ENCODE assay signal across 1 cellular context in the genomic region with DNA sequence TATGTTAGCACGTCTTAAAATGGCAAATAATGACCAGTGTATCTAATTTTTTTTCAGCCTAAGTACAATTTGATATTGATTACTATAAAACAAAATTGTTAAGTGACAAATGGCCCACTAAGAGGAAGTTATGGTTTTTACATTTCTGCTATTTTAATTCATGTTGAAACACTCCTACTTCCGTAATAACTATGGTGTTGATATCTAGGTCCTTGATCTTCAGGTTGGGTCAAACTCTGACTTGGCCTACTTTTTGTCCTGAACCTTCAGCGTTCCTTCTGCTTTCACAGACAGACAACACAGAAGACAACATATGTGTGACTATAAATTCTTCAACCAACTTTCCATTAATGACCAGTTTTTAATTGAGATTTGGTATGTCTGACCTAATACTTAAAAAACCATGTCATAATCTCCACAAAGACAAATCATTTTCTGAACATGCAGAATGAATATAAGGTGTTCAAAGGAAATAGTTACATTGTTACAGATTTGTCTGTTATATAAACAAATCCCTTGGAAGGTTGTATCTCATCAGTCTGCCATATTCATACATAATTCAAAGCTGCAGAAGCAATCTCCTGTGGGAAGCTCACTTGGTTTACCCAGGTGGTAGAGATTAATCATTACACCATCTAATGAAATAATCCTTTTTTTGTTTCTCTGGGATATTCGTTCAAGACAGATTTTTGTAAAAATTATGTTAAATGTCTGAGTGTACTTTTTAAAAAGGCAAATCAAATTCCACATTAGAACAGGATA.
TF ChIP-seq lines count a peak whose summit lies in the region.

No MANE protein-coding gene starts in this region.

TF ChIP-seq in GM12878, 131 proteins besides CTCF, POLR2A, EP300 and RAD21 (continued from another document):
- TF ChIP-seq, protein P1, sequence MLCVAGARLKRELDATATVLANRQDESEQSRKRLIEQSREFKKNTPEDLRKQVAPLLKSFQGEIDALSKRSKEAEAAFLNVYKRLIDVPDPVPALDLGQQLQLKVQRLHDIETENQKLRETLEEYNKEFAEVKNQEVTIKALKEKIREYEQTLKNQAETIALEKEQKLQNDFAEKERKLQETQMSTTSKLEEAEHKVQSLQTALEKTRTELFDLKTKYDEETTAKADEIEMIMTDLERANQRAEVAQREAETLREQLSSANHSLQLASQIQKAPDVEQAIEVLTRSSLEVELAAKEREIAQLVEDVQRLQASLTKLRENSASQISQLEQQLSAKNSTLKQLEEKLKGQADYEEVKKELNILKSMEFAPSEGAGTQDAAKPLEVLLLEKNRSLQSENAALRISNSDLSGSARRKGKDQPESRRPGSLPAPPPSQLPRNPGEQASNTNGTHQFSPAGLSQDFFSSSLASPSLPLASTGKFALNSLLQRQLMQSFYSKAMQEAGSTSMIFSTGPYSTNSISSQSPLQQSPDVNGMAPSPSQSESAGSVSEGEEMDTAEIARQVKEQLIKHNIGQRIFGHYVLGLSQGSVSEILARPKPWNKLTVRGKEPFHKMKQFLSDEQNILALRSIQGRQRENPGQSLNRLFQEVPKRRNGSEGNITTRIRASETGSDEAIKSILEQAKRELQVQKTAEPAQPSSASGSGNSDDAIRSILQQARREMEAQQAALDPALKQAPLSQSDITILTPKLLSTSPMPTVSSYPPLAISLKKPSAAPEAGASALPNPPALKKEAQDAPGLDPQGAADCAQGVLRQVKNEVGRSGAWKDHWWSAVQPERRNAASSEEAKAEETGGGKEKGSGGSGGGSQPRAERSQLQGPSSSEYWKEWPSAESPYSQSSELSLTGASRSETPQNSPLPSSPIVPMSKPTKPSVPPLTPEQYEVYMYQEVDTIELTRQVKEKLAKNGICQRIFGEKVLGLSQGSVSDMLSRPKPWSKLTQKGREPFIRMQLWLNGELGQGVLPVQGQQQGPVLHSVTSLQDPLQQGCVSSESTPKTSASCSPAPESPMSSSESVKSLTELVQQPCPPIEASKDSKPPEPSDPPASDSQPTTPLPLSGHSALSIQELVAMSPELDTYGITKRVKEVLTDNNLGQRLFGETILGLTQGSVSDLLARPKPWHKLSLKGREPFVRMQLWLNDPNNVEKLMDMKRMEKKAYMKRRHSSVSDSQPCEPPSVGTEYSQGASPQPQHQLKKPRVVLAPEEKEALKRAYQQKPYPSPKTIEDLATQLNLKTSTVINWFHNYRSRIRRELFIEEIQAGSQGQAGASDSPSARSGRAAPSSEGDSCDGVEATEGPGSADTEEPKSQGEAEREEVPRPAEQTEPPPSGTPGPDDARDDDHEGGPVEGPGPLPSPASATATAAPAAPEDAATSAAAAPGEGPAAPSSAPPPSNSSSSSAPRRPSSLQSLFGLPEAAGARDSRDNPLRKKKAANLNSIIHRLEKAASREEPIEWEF (IDR thresholded peaks at IDR 0.05; ENCODE audit: insufficient replicate concordance, low read depth, low read length), result no peak
- TF ChIP-seq BMI1 (IDR thresholded peaks at IDR 0.05; ENCODE audit: borderline replicate concordance) (no peak), SREBF1 (IDR thresholded peaks at IDR 0.05; ENCODE audit: low read length) (no peak), SP1 (IDR thresholded peaks at IDR 0.05; ENCODE audit: low read depth, low read length) (no peak), CEBPB (IDR thresholded peaks at IDR 0.05; ENCODE audit: borderline replicate concordance in 1 of 2, low read depth in 2 of 2, low read length in 2 of 2) (no peak), ZNF384 (IDR thresholded peaks at IDR 0.05; ENCODE audit: borderline replicate concordance, low read depth, low read length) (no peak)
- TF ChIP-seq, protein P2, sequence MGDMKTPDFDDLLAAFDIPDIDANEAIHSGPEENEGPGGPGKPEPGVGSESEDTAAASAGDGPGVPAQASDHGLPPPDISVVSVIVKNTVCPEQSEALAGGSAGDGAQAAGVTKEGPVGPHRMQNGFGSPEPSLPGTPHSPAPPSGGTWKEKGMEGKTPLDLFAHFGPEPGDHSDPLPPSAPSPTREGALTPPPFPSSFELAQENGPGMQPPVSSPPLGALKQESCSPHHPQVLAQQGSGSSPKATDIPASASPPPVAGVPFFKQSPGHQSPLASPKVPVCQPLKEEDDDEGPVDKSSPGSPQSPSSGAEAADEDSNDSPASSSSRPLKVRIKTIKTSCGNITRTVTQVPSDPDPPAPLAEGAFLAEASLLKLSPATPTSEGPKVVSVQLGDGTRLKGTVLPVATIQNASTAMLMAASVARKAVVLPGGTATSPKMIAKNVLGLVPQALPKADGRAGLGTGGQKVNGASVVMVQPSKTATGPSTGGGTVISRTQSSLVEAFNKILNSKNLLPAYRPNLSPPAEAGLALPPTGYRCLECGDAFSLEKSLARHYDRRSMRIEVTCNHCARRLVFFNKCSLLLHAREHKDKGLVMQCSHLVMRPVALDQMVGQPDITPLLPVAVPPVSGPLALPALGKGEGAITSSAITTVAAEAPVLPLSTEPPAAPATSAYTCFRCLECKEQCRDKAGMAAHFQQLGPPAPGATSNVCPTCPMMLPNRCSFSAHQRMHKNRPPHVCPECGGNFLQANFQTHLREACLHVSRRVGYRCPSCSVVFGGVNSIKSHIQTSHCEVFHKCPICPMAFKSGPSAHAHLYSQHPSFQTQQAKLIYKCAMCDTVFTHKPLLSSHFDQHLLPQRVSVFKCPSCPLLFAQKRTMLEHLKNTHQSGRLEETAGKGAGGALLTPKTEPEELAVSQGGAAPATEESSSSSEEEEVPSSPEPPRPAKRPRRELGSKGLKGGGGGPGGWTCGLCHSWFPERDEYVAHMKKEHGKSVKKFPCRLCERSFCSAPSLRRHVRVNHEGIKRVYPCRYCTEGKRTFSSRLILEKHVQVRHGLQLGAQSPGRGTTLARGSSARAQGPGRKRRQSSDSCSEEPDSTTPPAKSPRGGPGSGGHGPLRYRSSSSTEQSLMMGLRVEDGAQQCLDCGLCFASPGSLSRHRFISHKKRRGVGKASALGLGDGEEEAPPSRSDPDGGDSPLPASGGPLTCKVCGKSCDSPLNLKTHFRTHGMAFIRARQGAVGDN (IDR thresholded peaks at IDR 0.05), result no peak
- TF ChIP-seq, protein P3, sequence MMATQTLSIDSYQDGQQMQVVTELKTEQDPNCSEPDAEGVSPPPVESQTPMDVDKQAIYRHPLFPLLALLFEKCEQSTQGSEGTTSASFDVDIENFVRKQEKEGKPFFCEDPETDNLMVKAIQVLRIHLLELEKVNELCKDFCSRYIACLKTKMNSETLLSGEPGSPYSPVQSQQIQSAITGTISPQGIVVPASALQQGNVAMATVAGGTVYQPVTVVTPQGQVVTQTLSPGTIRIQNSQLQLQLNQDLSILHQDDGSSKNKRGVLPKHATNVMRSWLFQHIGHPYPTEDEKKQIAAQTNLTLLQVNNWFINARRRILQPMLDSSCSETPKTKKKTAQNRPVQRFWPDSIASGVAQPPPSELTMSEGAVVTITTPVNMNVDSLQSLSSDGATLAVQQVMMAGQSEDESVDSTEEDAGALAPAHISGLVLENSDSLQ (IDR thresholded peaks at IDR 0.05), result no peak
- TF ChIP-seq, protein P4, sequence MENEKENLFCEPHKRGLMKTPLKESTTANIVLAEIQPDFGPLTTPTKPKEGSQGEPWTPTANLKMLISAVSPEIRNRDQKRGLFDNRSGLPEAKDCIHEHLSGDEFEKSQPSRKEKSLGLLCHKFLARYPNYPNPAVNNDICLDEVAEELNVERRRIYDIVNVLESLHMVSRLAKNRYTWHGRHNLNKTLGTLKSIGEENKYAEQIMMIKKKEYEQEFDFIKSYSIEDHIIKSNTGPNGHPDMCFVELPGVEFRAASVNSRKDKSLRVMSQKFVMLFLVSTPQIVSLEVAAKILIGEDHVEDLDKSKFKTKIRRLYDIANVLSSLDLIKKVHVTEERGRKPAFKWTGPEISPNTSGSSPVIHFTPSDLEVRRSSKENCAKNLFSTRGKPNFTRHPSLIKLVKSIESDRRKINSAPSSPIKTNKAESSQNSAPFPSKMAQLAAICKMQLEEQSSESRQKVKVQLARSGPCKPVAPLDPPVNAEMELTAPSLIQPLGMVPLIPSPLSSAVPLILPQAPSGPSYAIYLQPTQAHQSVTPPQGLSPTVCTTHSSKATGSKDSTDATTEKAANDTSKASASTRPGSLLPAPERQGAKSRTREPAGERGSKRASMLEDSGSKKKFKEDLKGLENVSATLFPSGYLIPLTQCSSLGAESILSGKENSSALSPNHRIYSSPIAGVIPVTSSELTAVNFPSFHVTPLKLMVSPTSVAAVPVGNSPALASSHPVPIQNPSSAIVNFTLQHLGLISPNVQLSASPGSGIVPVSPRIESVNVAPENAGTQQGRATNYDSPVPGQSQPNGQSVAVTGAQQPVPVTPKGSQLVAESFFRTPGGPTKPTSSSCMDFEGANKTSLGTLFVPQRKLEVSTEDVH (IDR thresholded peaks at IDR 0.05; ENCODE audit: low read depth, partially characterized antibody), result no peak
- TF ChIP-seq, protein P5, sequence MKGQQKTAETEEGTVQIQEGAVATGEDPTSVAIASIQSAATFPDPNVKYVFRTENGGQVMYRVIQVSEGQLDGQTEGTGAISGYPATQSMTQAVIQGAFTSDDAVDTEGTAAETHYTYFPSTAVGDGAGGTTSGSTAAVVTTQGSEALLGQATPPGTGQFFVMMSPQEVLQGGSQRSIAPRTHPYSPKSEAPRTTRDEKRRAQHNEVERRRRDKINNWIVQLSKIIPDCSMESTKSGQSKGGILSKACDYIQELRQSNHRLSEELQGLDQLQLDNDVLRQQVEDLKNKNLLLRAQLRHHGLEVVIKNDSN (IDR thresholded peaks at IDR 0.05; ENCODE audit: borderline replicate concordance, extremely low read length, insufficient read depth, low read depth, low read length), result no peak
- TF ChIP-seq, protein P6, sequence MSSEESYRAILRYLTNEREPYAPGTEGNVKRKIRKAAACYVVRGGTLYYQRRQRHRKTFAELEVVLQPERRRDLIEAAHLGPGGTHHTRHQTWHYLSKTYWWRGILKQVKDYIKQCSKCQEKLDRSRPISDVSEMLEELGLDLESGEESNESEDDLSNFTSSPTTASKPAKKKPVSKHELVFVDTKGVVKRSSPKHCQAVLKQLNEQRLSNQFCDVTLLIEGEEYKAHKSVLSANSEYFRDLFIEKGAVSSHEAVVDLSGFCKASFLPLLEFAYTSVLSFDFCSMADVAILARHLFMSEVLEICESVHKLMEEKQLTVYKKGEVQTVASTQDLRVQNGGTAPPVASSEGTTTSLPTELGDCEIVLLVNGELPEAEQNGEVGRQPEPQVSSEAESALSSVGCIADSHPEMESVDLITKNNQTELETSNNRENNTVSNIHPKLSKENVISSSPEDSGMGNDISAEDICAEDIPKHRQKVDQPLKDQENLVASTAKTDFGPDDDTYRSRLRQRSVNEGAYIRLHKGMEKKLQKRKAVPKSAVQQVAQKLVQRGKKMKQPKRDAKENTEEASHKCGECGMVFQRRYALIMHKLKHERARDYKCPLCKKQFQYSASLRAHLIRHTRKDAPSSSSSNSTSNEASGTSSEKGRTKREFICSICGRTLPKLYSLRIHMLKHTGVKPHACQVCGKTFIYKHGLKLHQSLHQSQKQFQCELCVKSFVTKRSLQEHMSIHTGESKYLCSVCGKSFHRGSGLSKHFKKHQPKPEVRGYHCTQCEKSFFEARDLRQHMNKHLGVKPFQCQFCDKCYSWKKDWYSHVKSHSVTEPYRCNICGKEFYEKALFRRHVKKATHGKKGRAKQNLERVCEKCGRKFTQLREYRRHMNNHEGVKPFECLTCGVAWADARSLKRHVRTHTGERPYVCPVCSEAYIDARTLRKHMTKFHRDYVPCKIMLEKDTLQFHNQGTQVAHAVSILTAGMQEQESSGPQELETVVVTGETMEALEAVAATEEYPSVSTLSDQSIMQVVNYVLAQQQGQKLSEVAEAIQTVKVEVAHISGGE (CRISPR knock-in tag; IDR thresholded peaks at IDR 0.05), result no peak
